ENCODE assay signal across 8 cellular contexts in genomic region chr11:57742087-57742452, GRCh38. TPM values are rescaled to one million over a fixed set of nuclear protein-coding genes. Genes with fewer than 3 reads are reported as not detected.
DNase-seq lines count a peak whose midpoint lies in the region; ATAC-seq and TF ChIP-seq lines count a peak whose summit lies in the region.

No MANE protein-coding gene starts in this region.

- H3K9me3 ChIP-seq in left lung (no peaks in the 10 kb centered on the region), thyroid gland (no peaks in the 10 kb centered on the region)

- TF ChIP-seq POLR2A in thyroid gland (IDR thresholded peaks at IDR 0.05): no peak

- no peaks in the 10 kb centered on the region for H3K27me3 Mint-ChIP-seq in activated naive CD8-positive, alpha-beta T cell treated with anti-CD3 and anti-CD28 coated beads for 36 hours

- H3K4me3 ChIP-seq in left lung (peak overlapping the region; percentile 64 to 83), thyroid gland (replicated peaks in 1 of 3) (peak overlapping the region; percentile 46 to 96 (median 94))

- no peaks in the 10 kb centered on the region for H3K9me3 Mint-ChIP-seq in activated naive CD8-positive, alpha-beta T cell treated with anti-CD3 and anti-CD28 coated beads for 36 hours

- peak overlapping the region; percentile 99 for H3K4me3 Mint-ChIP-seq in activated naive CD8-positive, alpha-beta T cell treated with anti-CD3 and anti-CD28 coated beads for 36 hours

- H3K27ac ChIP-seq in left lung: peak overlapping the region; percentile 90 to 93
- H3K27ac ChIP-seq in thyroid gland: peak overlapping the region; percentile 85 to 94 (median 85)

- H3K4me1 ChIP-seq in left lung (peaks cover 6 to 26% of the 10 kb centered on the region in 2 donors), thyroid gland (peaks cover 19 to 27% of the 10 kb centered on the region in 2 donors)

- ATAC-seq in left lung: no peak
- no peak for ATAC-seq in HG03097 (IDR thresholded peaks at IDR 0.05; ENCODE audit: low FRiP score, unreplicated experiment)
- no peak for ATAC-seq in GM19467 (IDR thresholded peaks at IDR 0.05; ENCODE audit: unreplicated experiment)

- WGBS in thyroid gland, 2 donors: 4 to 5% methylated on average over 10 of the region's 10 CpGs

- H3K4me1 Mint-ChIP-seq in activated naive CD8-positive, alpha-beta T cell treated with anti-CD3 and anti-CD28 coated beads for 36 hours: peaks cover 40% of the 10 kb centered on the region

- H3K36me3 Mint-ChIP-seq in activated naive CD8-positive, alpha-beta T cell treated with anti-CD3 and anti-CD28 coated beads for 36 hours: peaks cover 52% of the 10 kb centered on the region

- DNase-seq in activated CD8-positive, alpha-beta memory T cell treated with anti-CD3 and anti-CD28 coated beads, Interleukin-2, amount 50 U/mL, for 48 hours: peak; percentile 63
- DNase-seq in activated CD8-positive, alpha-beta memory T cell treated with anti-CD3 and anti-CD28 coated beads for 24 hours: no peak
- DNase-seq in activated naive CD8-positive, alpha-beta T cell treated with anti-CD3 and anti-CD28 coated beads for 36 hours: no peak
- DNase-seq in left lung (no peak), thyroid gland (no peak), NCI-H2227 (lab: John Stamatoyannopoulos, UW; ENCODE audit: unreplicated experiment) (no peak)

- H3K27ac Mint-ChIP-seq in activated naive CD8-positive, alpha-beta T cell treated with anti-CD3 and anti-CD28 coated beads for 36 hours: peak overlapping the region; percentile 99

- intact Hi-C loops in left lung (cut with DNase I) (no loop called here), thyroid gland (cut with DNase I) (no loop called here)

- TF ChIP-seq CTCF in left lung (IDR thresholded peaks at IDR 0.05) (no peak), thyroid gland (IDR thresholded peaks at IDR 0.05) (no peak)

- H3K36me3 ChIP-seq in left lung (peaks cover 0 to 60% of the 10 kb centered on the region in 2 donors), thyroid gland (peaks cover 23% of the 10 kb centered on the region in 2 donors)

- no peaks in the 10 kb centered on the region for H3K27me3 ChIP-seq in left lung
- no peaks in the 10 kb centered on the region for H3K27me3 ChIP-seq in thyroid gland

RNA-seq across cellular contexts. Expression of gene SELENOH, which starts 0.8 kb away (rescaled TPM):
- total RNA-seq in activated naive CD8-positive, alpha-beta T cell treated with anti-CD3 and anti-CD28 coated beads for 36 hours: 100 to 1,000 TPM; 255 to 290 TPM
- 100 to 1,000 TPM in 1 of 2 donors, 10 to 100 TPM in 1; 94.1 to 108 TPM for total RNA-seq in left lung
- total RNA-seq in thyroid gland: 100 to 1,000 TPM; 130 to 271 (median 169) TPM

RNA-seq across cellular contexts. Expression of gene BTBD18, which starts 9.5 kb away (rescaled TPM):
- total RNA-seq in activated naive CD8-positive, alpha-beta T cell treated with anti-CD3 and anti-CD28 coated beads for 36 hours: not detected
- total RNA-seq in left lung (not detected), thyroid gland (not detected)

RNA-seq across cellular contexts. Expression of gene CTNND1, which starts 19.5 kb away (rescaled TPM):
- total RNA-seq in activated naive CD8-positive, alpha-beta T cell treated with anti-CD3 and anti-CD28 coated beads for 36 hours: 1 to 10 TPM; 6.4 to 8.2 TPM
- total RNA-seq in left lung (100 to 1,000 TPM; 187 to 217 TPM), thyroid gland (100 to 1,000 TPM; 178 to 238 (median 202) TPM)

RNA-seq across cellular contexts. Expression of gene TMX2, which starts 29.7 kb away (rescaled TPM):
- 10 to 100 TPM; 94.9 to 99.1 TPM for total RNA-seq in activated naive CD8-positive, alpha-beta T cell treated with anti-CD3 and anti-CD28 coated beads for 36 hours
- 10 to 100 TPM; 67.7 to 88.3 TPM for total RNA-seq in left lung
- total RNA-seq in thyroid gland: 100 to 1,000 TPM in 1 of 4 donors, 10 to 100 TPM in 3; 85.3 to 127 (median 92.4) TPM

RNA-seq across cellular contexts. Expression of gene MED19, which starts 30.1 kb away (rescaled TPM):
- 10 to 100 TPM; 13.8 to 14.9 TPM for total RNA-seq in activated naive CD8-positive, alpha-beta T cell treated with anti-CD3 and anti-CD28 coated beads for 36 hours
- 10 to 100 TPM; 11.0 to 11.8 TPM for total RNA-seq in left lung
- total RNA-seq in thyroid gland: 10 to 100 TPM; 24.6 to 38.1 (median 35.6) TPM

Comparison
In these comparisons a context has a peak if more than half of its experiments do, and no peak if none do; other contexts are left out.
1. RNA of gene CTNND1, which starts 19.5 kb away (total RNA-seq): 187 to 217 TPM in left lung and 178 to 238 TPM in thyroid gland; 6.4 to 8.2 TPM in activated naive CD8-positive, alpha-beta T cell treated with anti-CD3 and anti-CD28 coated beads for 36 hours; every median in the first group is over 10 times any median in the second.